ENCODE assay signal across 1 cellular context in the genomic region with DNA sequence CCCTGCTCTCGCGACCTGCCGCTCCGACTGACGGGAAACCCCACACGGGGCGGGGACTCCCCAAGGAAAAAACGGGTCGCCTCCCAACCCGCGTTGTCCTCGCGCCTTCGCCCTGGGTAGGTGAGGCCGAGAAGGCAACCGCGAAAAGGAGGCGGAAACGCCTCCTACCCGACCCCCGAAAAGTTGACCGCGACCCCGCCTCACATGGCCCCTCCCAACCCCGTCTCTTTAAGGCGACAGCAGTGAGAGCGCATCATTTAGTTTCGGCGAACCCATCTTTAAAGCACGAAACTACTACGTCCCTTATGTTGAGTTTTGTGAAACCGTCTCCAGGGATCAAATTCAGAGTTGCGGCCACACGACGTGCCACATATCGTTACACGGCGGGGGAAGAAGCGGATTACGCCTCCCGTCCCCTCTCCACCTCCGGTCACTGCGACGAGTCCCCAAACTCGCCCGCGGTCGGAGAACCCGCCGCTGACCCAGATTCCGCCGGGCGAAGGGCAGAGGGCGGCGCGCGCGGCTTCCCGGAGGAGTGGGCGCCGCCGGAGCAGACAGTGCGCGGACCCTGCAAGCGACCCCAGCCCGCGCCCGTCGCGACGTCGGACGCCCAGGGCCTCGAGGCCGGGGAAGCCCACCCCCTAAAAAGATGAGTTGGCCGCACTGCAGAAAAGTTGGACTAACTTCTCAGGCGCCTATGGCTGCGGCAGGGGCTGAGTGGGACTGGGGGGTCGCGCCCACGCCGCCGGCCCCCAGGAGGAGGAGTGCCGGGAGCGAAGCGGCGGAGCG.
A peak's percentile ranks its signal among the peaks of the same experiment; 100 is the strongest.
TF ChIP-seq lines count a peak whose summit lies in the region.

No MANE protein-coding gene starts in this region.

TF ChIP-seq in WTC11, 78 proteins besides CTCF, POLR2A, EP300 and RAD21 (continued from another document):
- no peak for TF ChIP-seq ZNF532 (CRISPR knock-in tag; IDR thresholded peaks at IDR 0.05; ENCODE audit: borderline replicate concordance)
- no peak for TF ChIP-seq TP53 (CRISPR knock-in tag; IDR thresholded peaks at IDR 0.05)
- no peak for TF ChIP-seq NFATC4 (CRISPR knock-in tag; IDR thresholded peaks at IDR 0.05)
- TF ChIP-seq ZNF232 (CRISPR knock-in tag; IDR thresholded peaks at IDR 0.05): peak; percentile 65; the same call in 1 of the 2 replicates
- TF ChIP-seq, protein P1, sequence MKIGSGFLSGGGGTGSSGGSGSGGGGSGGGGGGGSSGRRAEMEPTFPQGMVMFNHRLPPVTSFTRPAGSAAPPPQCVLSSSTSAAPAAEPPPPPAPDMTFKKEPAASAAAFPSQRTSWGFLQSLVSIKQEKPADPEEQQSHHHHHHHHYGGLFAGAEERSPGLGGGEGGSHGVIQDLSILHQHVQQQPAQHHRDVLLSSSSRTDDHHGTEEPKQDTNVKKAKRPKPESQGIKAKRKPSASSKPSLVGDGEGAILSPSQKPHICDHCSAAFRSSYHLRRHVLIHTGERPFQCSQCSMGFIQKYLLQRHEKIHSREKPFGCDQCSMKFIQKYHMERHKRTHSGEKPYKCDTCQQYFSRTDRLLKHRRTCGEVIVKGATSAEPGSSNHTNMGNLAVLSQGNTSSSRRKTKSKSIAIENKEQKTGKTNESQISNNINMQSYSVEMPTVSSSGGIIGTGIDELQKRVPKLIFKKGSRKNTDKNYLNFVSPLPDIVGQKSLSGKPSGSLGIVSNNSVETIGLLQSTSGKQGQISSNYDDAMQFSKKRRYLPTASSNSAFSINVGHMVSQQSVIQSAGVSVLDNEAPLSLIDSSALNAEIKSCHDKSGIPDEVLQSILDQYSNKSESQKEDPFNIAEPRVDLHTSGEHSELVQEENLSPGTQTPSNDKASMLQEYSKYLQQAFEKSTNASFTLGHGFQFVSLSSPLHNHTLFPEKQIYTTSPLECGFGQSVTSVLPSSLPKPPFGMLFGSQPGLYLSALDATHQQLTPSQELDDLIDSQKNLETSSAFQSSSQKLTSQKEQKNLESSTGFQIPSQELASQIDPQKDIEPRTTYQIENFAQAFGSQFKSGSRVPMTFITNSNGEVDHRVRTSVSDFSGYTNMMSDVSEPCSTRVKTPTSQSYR (CRISPR knock-in tag; IDR thresholded peaks at IDR 0.05): no peak
- TF ChIP-seq ZNF423 (CRISPR knock-in tag; IDR thresholded peaks at IDR 0.05): no peak
- TF ChIP-seq, protein P2, sequence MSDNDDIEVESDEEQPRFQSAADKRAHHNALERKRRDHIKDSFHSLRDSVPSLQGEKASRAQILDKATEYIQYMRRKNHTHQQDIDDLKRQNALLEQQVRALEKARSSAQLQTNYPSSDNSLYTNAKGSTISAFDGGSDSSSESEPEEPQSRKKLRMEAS (CRISPR knock-in tag; IDR thresholded peaks at IDR 0.05): peak; percentile 88
- no peak for TF ChIP-seq ZNF396 (CRISPR knock-in tag; IDR thresholded peaks at IDR 0.05; ENCODE audit: borderline replicate concordance)
- no peak for TF ChIP-seq NR3C1 (CRISPR knock-in tag; conservative IDR thresholded peaks at IDR 0.05; ENCODE audit: low read depth)
- TF ChIP-seq ATF1 (CRISPR knock-in tag; IDR thresholded peaks at IDR 0.05): peak; percentile 35; the same call in 1 of the 2 replicates
- TF ChIP-seq MLX (CRISPR knock-in tag; IDR thresholded peaks at IDR 0.05): no peak
- no peak for TF ChIP-seq TCF7 (CRISPR knock-in tag; IDR thresholded peaks at IDR 0.05; ENCODE audit: low read depth)
- TF ChIP-seq FOXK1 (CRISPR knock-in tag; IDR thresholded peaks at IDR 0.05): no peak; the same call in 1 of the 2 replicates
- TF ChIP-seq HMGA2 (CRISPR knock-in tag; IDR thresholded peaks at IDR 0.05): no peak
- no peak for TF ChIP-seq RORB (CRISPR knock-in tag; IDR thresholded peaks at IDR 0.05)
